In genomic region chr4:26826721-26827120, GRCh38 we compare ENCODE assay signal across 9 cellular contexts. TPM values are rescaled to one million over a fixed set of nuclear protein-coding genes. Genes with fewer than 3 reads are reported as not detected.
DNase-seq lines count a peak whose midpoint lies in the region; ATAC-seq, FAIRE-seq and TF ChIP-seq lines count a peak whose summit lies in the region.
"Had no signal": no experiment of that assay in that cellular context is flagged by ENCODE, and none has a peak within 500 bp of the region (broad histone marks: within the 10 kb centered on the region; RNA-seq: fewer than 3 reads in every experiment).

No MANE protein-coding gene starts in this region.

- intact Hi-C loops in dorsolateral prefrontal cortex (cut with DNase I) = no loop called here

- no peaks in the 10 kb centered on the region for H3K4me1 Mint-ChIP-seq in mesothelial cell of epicardium

- FAIRE-seq in GM18507 (lab: Jason Lieb, UNC) = peak; percentile 97

- H3K27me3 Mint-ChIP-seq in mesothelial cell of epicardium (ENCODE audit: low read depth) = no peaks in the 10 kb centered on the region
- H3K27me3 Mint-ChIP-seq: naive thymus-derived CD8-positive, alpha-beta T cell had no signal

- no peaks in the 10 kb centered on the region for H3K9me3 ChIP-seq in MG63

- H3K36me3 ChIP-seq in MG63 = no peaks in the 10 kb centered on the region

- H3K36me3 Mint-ChIP-seq in mesothelial cell of epicardium = peaks cover 7% of the 10 kb centered on the region

- H3K27ac Mint-ChIP-seq in mesothelial cell of epicardium = no peak overlapping the region
- H3K27ac Mint-ChIP-seq: naive thymus-derived CD8-positive, alpha-beta T cell had no signal

- TF ChIP-seq CTCF in dorsolateral prefrontal cortex (IDR thresholded peaks at IDR 0.05 in 54 of 56, conservative IDR thresholded peaks at IDR 0.05 in 2 of 56; ENCODE audit: low read depth in 1 of 56, partially characterized antibody in 56 of 56) (no peak), mesothelial cell of epicardium (IDR thresholded peaks at IDR 0.05; ENCODE audit: unreplicated experiment) (no peak)

- peak overlapping the region in 1 of 59 donors; percentile 48 for H3K27ac ChIP-seq in dorsolateral prefrontal cortex

- H3K4me3 ChIP-seq in dorsolateral prefrontal cortex = no peak overlapping the region
- H3K4me3 ChIP-seq in MG63 = no peak overlapping the region

- no peak overlapping the region for H3K4me3 Mint-ChIP-seq in mesothelial cell of epicardium

- peaks cover 5% of the 10 kb centered on the region for H3K9me3 Mint-ChIP-seq in mesothelial cell of epicardium

- DNase-seq in GM18507 (ENCODE audit: extremely low spot score, insufficient read length, low read depth) (peak; percentile 68), NOMO-1 treated with DMSO at 0.1 percent for 48 hours (lab: John Stamatoyannopoulos, UW; ENCODE audit: unreplicated experiment) (peak; percentile 99), medulla oblongata (ENCODE audit: extremely low spot score) (peak; percentile 22), dorsolateral prefrontal cortex (no peak), SW480 (ENCODE audit: low spot score) (no peak), mesothelial cell of epicardium (ENCODE audit: low spot score in 2 of 2, unreplicated experiment in 2 of 2) (no peak), MG63 (no peak)

- H3K27me3 ChIP-seq in dorsolateral prefrontal cortex = no peaks in the 10 kb centered on the region
- no peaks in the 10 kb centered on the region for H3K27me3 ChIP-seq in MG63

- peak; percentile 85 for ATAC-seq in HG02642 (IDR thresholded peaks at IDR 0.05; ENCODE audit: poor library complexity, unreplicated experiment)

RNA-seq across cellular contexts. Expression of gene STIM2, which starts 33.9 kb away (rescaled TPM):
- 10 to 100 TPM; 29.4 to 57.1 (median 40.5) TPM for total RNA-seq in dorsolateral prefrontal cortex
- 51.0 to 52.9 TPM (median 52.5 TPM) in 3 replicates for total RNA-seq in mesothelial cell of epicardium
- total RNA-seq in MG63 (2014; rRNA removed; shearing (Covaris generic); ENCODE audit: low replicate concordance) = 15.7 and 19.7 TPM in 2 replicates

Comparison
In these comparisons a context has a peak if more than half of its experiments do, and no peak if none do; other contexts are left out.
1. DNase-seq: peak in GM18507 (single experiment), NOMO-1 treated with DMSO at 0.1 percent for 48 hours (single experiment) and medulla oblongata (single experiment); none in dorsolateral prefrontal cortex (0 of 10), SW480 (single experiment), mesothelial cell of epicardium (0 of 2) and MG63 (single experiment).